ENCODE assay signal across 10 cellular contexts in genomic region chr5:173542159-173542558, GRCh38.
"Had no signal": no experiment of that assay in that cellular context is flagged by ENCODE, and none has a peak within 500 bp of the region (broad histone marks: within the 10 kb centered on the region; RNA-seq: fewer than 3 reads in every experiment).

No MANE protein-coding gene starts in this region.

- H3K9me3 Mint-ChIP-seq: GM23338, H9, HFFc6 had no signal

- H3K4me2 ChIP-seq: GM23338 had no signal

- H3K4me3 Mint-ChIP-seq: GM23338, H9, HFFc6 had no signal

- H3K4me1 Mint-ChIP-seq: GM23338, H9 had no signal

- H3K27ac ChIP-seq: HL-60 had no signal

- FAIRE-seq: H1, H54, K562 had no signal

- H3K4me3 ChIP-seq: GM23338, K562 had no signal

- DNase-seq: H9, HCEC 1CT, HFFc6, IMR-90, KG1 had no signal

- H3K27ac Mint-ChIP-seq: GM23338, H9, HFFc6 had no signal

- ATAC-seq: GM23338, K562 had no signal

- H2AFZ ChIP-seq: GM23338 had no signal
